In genomic region chr4:188778880-188779279, GRCh38 we compare ENCODE assay signal across 21 cellular contexts.
DNase-seq lines count a peak whose midpoint lies in the region; ATAC-seq and TF ChIP-seq lines count a peak whose summit lies in the region.
"Had no signal": no experiment of that assay in that cellular context is flagged by ENCODE, and none has a peak within 500 bp of the region (broad histone marks: within the 10 kb centered on the region; RNA-seq: fewer than 3 reads in every experiment).

No MANE protein-coding gene starts in this region.

- H3K4me1 ChIP-seq in SJCRH30 (no peaks in the 10 kb centered on the region), fibroblast of lung (ENCODE audit: control insufficient read depth, extremely low read depth, insufficient read depth, low read length) (peaks cover 3% of the 10 kb centered on the region), adrenal gland (replicated peaks in 1 of 2) (no peaks in the 10 kb centered on the region)
- H3K4me1 ChIP-seq: BE2C, Caco-2, left ventricle myocardium inferior, psoas muscle, testis had no signal

- H3K4me3 ChIP-seq in SJCRH30 (no peak overlapping the region), fibroblast of lung (replicated peaks in 1 of 4; ENCODE audit: control extremely low read depth in 1 of 4, insufficient read depth in 1 of 4, low read depth in 3 of 4, low read length in 4 of 4) (no peak overlapping the region), skeletal muscle cell (ENCODE audit: low read depth, low read length) (no peak overlapping the region), adrenal gland (no peak overlapping the region)
- H3K4me3 ChIP-seq: left ventricle myocardium inferior, mucosa of descending colon, psoas muscle, testis had no signal

- no peak overlapping the region for H3K27ac ChIP-seq in SJCRH30
- no peak overlapping the region for H3K27ac ChIP-seq in fibroblast of lung (ENCODE audit: insufficient read depth, low read length)
- H3K27ac ChIP-seq in adrenal gland, result no peak overlapping the region
- H3K27ac ChIP-seq: left ventricle myocardium inferior, psoas muscle, testis, WERI-Rb-1 had no signal

- intact Hi-C loops in adrenal gland (cut with DNase I), result no loop called here

- H3K9me3 ChIP-seq in SJCRH30 (replicated peaks), result no peaks in the 10 kb centered on the region
- H3K9me3 ChIP-seq in fibroblast of lung (ENCODE audit: control insufficient read depth, insufficient read depth, low read depth, low read length), result no peaks in the 10 kb centered on the region
- H3K9me3 ChIP-seq in adrenal gland (replicated peaks in 1 of 3), result no peaks in the 10 kb centered on the region
- H3K9me3 ChIP-seq: BE2C, Caco-2, left ventricle myocardium inferior, psoas muscle, testis had no signal

- H3K36me3 ChIP-seq in SJCRH30 (no peaks in the 10 kb centered on the region), fibroblast of lung (ENCODE audit: control insufficient read depth, insufficient read depth, low read length) (no peaks in the 10 kb centered on the region), adrenal gland (replicated peaks in 1 of 2) (no peaks in the 10 kb centered on the region)
- H3K36me3 ChIP-seq: BE2C, left ventricle myocardium inferior, WERI-Rb-1 had no signal

- H2AFZ ChIP-seq in fibroblast of lung (ENCODE audit: low read length), result no peak overlapping the region

- H3K27me3 ChIP-seq in SJCRH30, result no peaks in the 10 kb centered on the region
- H3K27me3 ChIP-seq in fibroblast of lung (ENCODE audit: control insufficient read depth, insufficient read depth, low read length), result no peaks in the 10 kb centered on the region
- no peaks in the 10 kb centered on the region for H3K27me3 ChIP-seq in adrenal gland
- H3K27me3 ChIP-seq: BE2C, testis had no signal

- no peak overlapping the region for H3K9ac ChIP-seq in fibroblast of lung (ENCODE audit: insufficient read depth, low read length)

- H4K20me1 ChIP-seq in fibroblast of lung (ENCODE audit: control insufficient read depth, extremely low read depth, insufficient read depth, low read length), result no peaks in the 10 kb centered on the region

- 43 to 76% (median 63%) methylated on average over 4 of the region's 4 CpGs for WGBS in adrenal gland, 4 donors

- TF ChIP-seq CTCF in fibroblast of lung (conservative IDR thresholded peaks at IDR 0.05 in 1 of 2, IDR thresholded peaks at IDR 0.05 in 1 of 2; ENCODE audit: low read depth in 1 of 2, low read length in 2 of 2) (no peak), adrenal gland (IDR thresholded peaks at IDR 0.05) (no peak)

- no peak for ATAC-seq in GM21825 (IDR thresholded peaks at IDR 0.05; ENCODE audit: unreplicated experiment)
- ATAC-seq: activated CD8-positive, alpha-beta T cell treated with anti-CD3 and anti-CD28 coated beads for 36 hours; activated T-cell treated with anti-CD3 and anti-CD28 coated beads, Interleukin-2, amount 50 U/mL, for 4 hours; mucosa of descending colon; PC-3; psoas muscle had no signal

- no peak overlapping the region for H3K4me2 ChIP-seq in fibroblast of lung (ENCODE audit: extremely low read depth, insufficient read depth, low read length)

- DNase-seq in ELR (ENCODE audit: low read depth) (peak; percentile 1), SJCRH30 (peak; percentile 1 to 2), fibroblast of lung (ENCODE audit: low read depth in 2 of 2) (peak; percentile 0 to 24), skeletal muscle cell (ENCODE audit: low read depth) (peak; percentile 65), adrenal gland (no peak), NCI-H226 (no peak)
- DNase-seq: activated CD8-positive, alpha-beta T cell treated with anti-CD3 and anti-CD28 coated beads for 36 hours; activated naive CD4-positive, alpha-beta T cell treated with anti-CD3 and anti-CD28 coated beads, Interleukin-2, amount 50 U/mL, for 16 hours; activated T-cell treated with anti-CD3 and anti-CD28 coated beads, Interleukin-2, amount 50 U/mL, for 4 hours; BE2C; Caco-2; cortex of kidney; H7; left ventricle myocardium inferior; mucosa of descending colon; NCI-H146; psoas muscle; testis; WERI-Rb-1 had no signal

- TF ChIP-seq POLR2A in adrenal gland (IDR thresholded peaks at IDR 0.05), result no peak

- no peaks in the 10 kb centered on the region for H3K79me2 ChIP-seq in fibroblast of lung (ENCODE audit: control insufficient read depth, insufficient read depth, low read length)

Comparison
In these comparisons a context has a peak if more than half of its experiments do, and no peak if none do; other contexts are left out.
1. DNase-seq: peak in ELR (single experiment), SJCRH30 (2 of 2), fibroblast of lung (2 of 2) and skeletal muscle cell (single experiment); none in adrenal gland (0 of 7) and NCI-H226 (single experiment).